ENCODE assay signal across 1 cellular context in genomic region chr1:165772739-165773138, GRCh38.
TF ChIP-seq lines count a peak whose summit lies in the region.

No MANE protein-coding gene starts in this region.

TF ChIP-seq in GM12891, 5 proteins besides CTCF, POLR2A, EP300 and RAD21:
- TF ChIP-seq SPI1 (IDR thresholded peaks at IDR 0.05; ENCODE audit: low read depth, low read length) = no peak
- TF ChIP-seq PAX5 (IDR thresholded peaks at IDR 0.05; ENCODE audit: insufficient read depth, low read length, severe bottlenecking) = no peak
- TF ChIP-seq TAF1 (IDR thresholded peaks at IDR 0.05; ENCODE audit: low read depth, low read length) = no peak
- TF ChIP-seq POU2F2 (IDR thresholded peaks at IDR 0.05; ENCODE audit: low read depth, low read length) = no peak
- TF ChIP-seq POLR2AphosphoS5 (IDR thresholded peaks at IDR 0.05; ENCODE audit: low read depth, low read length) = no peak
